Comparison of ENCODE assay signal across 8 cellular contexts in genomic region chr19:18440421-18440877, GRCh38. TPM values are rescaled to one million over a fixed set of nuclear protein-coding genes. Genes with fewer than 3 reads are reported as not detected.
A peak's percentile ranks its signal among the peaks of the same experiment; 100 is the strongest.
DNase-seq lines count a peak whose midpoint lies in the region; ATAC-seq and TF ChIP-seq lines count a peak whose summit lies in the region.

No MANE protein-coding gene starts in this region.

- H3K9me1 ChIP-seq in IMR-90 (ENCODE audit: insufficient read depth, low read length): peaks cover 12% of the 10 kb centered on the region; the same call in 1 of the 2 replicates

- no peak overlapping the region for H2BK20ac ChIP-seq in IMR-90 (ENCODE audit: low read depth, low read length)

- H3K27me3 Mint-ChIP-seq in activated CD4-positive, alpha-beta memory T cell treated with anti-CD3 and anti-CD28 coated beads, Interleukin-2, amount 10 ng/mL, durations not matched to agents 7 days and 5 days: no peaks in the 10 kb centered on the region

- no peak overlapping the region for H2BK15ac ChIP-seq in IMR-90 (ENCODE audit: low read depth, low read length)

- H3K4me2 ChIP-seq in DOHH2 (ENCODE audit: low read length) (no peak overlapping the region), IMR-90 (ENCODE audit: low read depth, low read length) (no peak overlapping the region)

- peak; percentile 25; the same call in 1 of the 2 replicates for TF ChIP-seq RAD21 in IMR-90 (IDR thresholded peaks at IDR 0.05; ENCODE audit: low read length)

- no peak overlapping the region for H2AK5ac ChIP-seq in IMR-90 (ENCODE audit: low read depth, low read length)

- H3K27me3 ChIP-seq in DOHH2 (ENCODE audit: control insufficient read depth, low read length): no peaks in the 10 kb centered on the region
- no peaks in the 10 kb centered on the region for H3K27me3 ChIP-seq in IMR-90 (ENCODE audit: control insufficient read depth, insufficient read depth, low read length)

- H4K20me1 ChIP-seq in DOHH2 (ENCODE audit: control insufficient read depth, insufficient read depth, low read depth, low read length): no peaks in the 10 kb centered on the region
- peaks cover 56% of the 10 kb centered on the region for H4K20me1 ChIP-seq in IMR-90 (ENCODE audit: insufficient read depth, low read length)

- H2AFZ ChIP-seq in IMR-90 (replicated peaks; ENCODE audit: low read length, poor library complexity): no peak overlapping the region

- peak; percentile 53 for TF ChIP-seq CTCF in DOHH2 (IDR thresholded peaks at IDR 0.05; ENCODE audit: low read depth, low read length, poor library complexity, severe bottlenecking)
- 0 out of 2 replicates have a peak, but pooled peaks have one; percentile 15 for TF ChIP-seq CTCF in IMR-90 (conservative IDR thresholded peaks at IDR 0.05; ENCODE audit: low read depth, low read length)

- in situ Hi-C loops in IMR-90 (cut with MboI; ENCODE audit: low sequenced_read_pairs): no loop called here

- no peak for TF ChIP-seq POLR2A in IMR-90 (IDR thresholded peaks at IDR 0.05; ENCODE audit: low read depth, low read length)

- no peak overlapping the region for H3K27ac ChIP-seq in DOHH2 (ENCODE audit: low read depth, low read length)
- no peak overlapping the region for H3K27ac ChIP-seq in IMR-90 (ENCODE audit: insufficient read depth, low read length)
- H3K27ac ChIP-seq in mesodermal cell (ENCODE audit: low read depth, low read length, severe bottlenecking): peak overlapping the region; percentile 97

- H3K4me3 Mint-ChIP-seq in activated CD4-positive, alpha-beta memory T cell treated with anti-CD3 and anti-CD28 coated beads, Interleukin-2, amount 10 ng/mL, durations not matched to agents 7 days and 5 days: no peak overlapping the region

- H3K36me3 ChIP-seq in DOHH2 (ENCODE audit: control insufficient read depth, low read length) (peaks cover 19% of the 10 kb centered on the region; the same call in 1 of the 2 replicates), IMR-90 (ENCODE audit: control insufficient read depth, insufficient read depth, low read length) (peaks cover 29% of the 10 kb centered on the region), mesodermal cell (ENCODE audit: control insufficient read depth, insufficient read depth, low read length) (peaks cover 36% of the 10 kb centered on the region)

- dilution Hi-C loops in IMR-90 (cut with HindIII; ENCODE audit: low sequenced_read_pairs, unreplicated experiment): no loop called here

- peaks cover 39% of the 10 kb centered on the region for H3K4me1 Mint-ChIP-seq in activated CD4-positive, alpha-beta memory T cell treated with anti-CD3 and anti-CD28 coated beads, Interleukin-2, amount 10 ng/mL, durations not matched to agents 7 days and 5 days

- no peak overlapping the region for H2BK5ac ChIP-seq in IMR-90 (ENCODE audit: low read depth, low read length, poor library complexity, severe bottlenecking)

- H4K8ac ChIP-seq in IMR-90 (ENCODE audit: low read depth in 2 of 2, low read length in 2 of 2): no peak overlapping the region

- H3K9me2 ChIP-seq in DOHH2 (replicated peaks; ENCODE audit: control insufficient read depth, low read length): no peaks in the 10 kb centered on the region

- H3K27ac Mint-ChIP-seq in activated CD4-positive, alpha-beta memory T cell treated with anti-CD3 and anti-CD28 coated beads, Interleukin-2, amount 10 ng/mL, durations not matched to agents 7 days and 5 days: peak overlapping the region; percentile 63

- H3K79me2 ChIP-seq in DOHH2 (ENCODE audit: control insufficient read depth, low read length): no peaks in the 10 kb centered on the region

- no peak for DNase-seq in IMR-90
- DNase-seq in activated CD4-positive, alpha-beta memory T cell treated with anti-CD3 and anti-CD28 coated beads, Interleukin-2, amount 10 ng/mL, durations not matched to agents 7 days and 5 days: no peak

- no peak overlapping the region for H2BK120ac ChIP-seq in IMR-90 (ENCODE audit: low read depth, low read length)

- CTCF ChIA-PET in IMR-90 (lab: Yijun Ruan, JAX): no interaction called here
- CTCF ChIA-PET in activated CD4-positive, alpha-beta memory T cell treated with anti-CD3 and anti-CD28 coated beads, Interleukin-2, amount 10 ng/mL, durations not matched to agents 7 days and 5 days (lab: Charles Lee): interaction anchor here (1.8 kb wide), 1 partner anchor 10 kb away, joined by 4 read pairs; no protein-coding TSS in a partner anchor

- no peak overlapping the region for H3K14ac ChIP-seq in IMR-90 (replicated peaks; ENCODE audit: low read depth, low read length)

- no peak overlapping the region for H3K23ac ChIP-seq in IMR-90 (ENCODE audit: low read depth, low read length)

- no peaks in the 10 kb centered on the region for H3K9me3 ChIP-seq in DOHH2 (ENCODE audit: control insufficient read depth, insufficient read depth, low read length)
- no peaks in the 10 kb centered on the region for H3K9me3 ChIP-seq in IMR-90 (ENCODE audit: control insufficient read depth, insufficient read depth, low read length)
- H3K9me3 ChIP-seq in mesodermal cell (ENCODE audit: control insufficient read depth, low read length): no peaks in the 10 kb centered on the region

- H4K5ac ChIP-seq in IMR-90 (ENCODE audit: low read depth, low read length): no peak overlapping the region

- H3K36me3 Mint-ChIP-seq in activated CD4-positive, alpha-beta memory T cell treated with anti-CD3 and anti-CD28 coated beads, Interleukin-2, amount 10 ng/mL, durations not matched to agents 7 days and 5 days (ENCODE audit: low read depth): peaks cover 40% of the 10 kb centered on the region

- ATAC-seq in IMR-90 (ENCODE audit: low read depth) (no peak), HG02840 (IDR thresholded peaks at IDR 0.05; ENCODE audit: low FRiP score, unreplicated experiment) (no peak), HG02678 (IDR thresholded peaks at IDR 0.05; ENCODE audit: unreplicated experiment) (no peak), GM19351 (IDR thresholded peaks at IDR 0.05; ENCODE audit: unreplicated experiment) (no peak), HG03469 (IDR thresholded peaks at IDR 0.05; ENCODE audit: unreplicated experiment) (no peak)

- H3K4me3 ChIP-seq in DOHH2 (ENCODE audit: low read length) (no peak overlapping the region), IMR-90 (ENCODE audit: insufficient read depth, low read depth, low read length) (no peak overlapping the region), mesodermal cell (ENCODE audit: extremely low read depth, insufficient read depth, low read length, poor library complexity, severe bottlenecking) (no peak overlapping the region)

- H2AK9ac ChIP-seq in IMR-90 (replicated peaks; ENCODE audit: low read depth, low read length, poor library complexity): no peak overlapping the region

- peaks cover 23% of the 10 kb centered on the region for H3K4me1 ChIP-seq in DOHH2 (ENCODE audit: control insufficient read depth, low read length)
- H3K4me1 ChIP-seq in IMR-90 (ENCODE audit: control insufficient read depth, insufficient read depth, low read length): peaks cover 22% of the 10 kb centered on the region; the same call in 1 of the 2 replicates
- peaks cover 35% of the 10 kb centered on the region for H3K4me1 ChIP-seq in mesodermal cell (ENCODE audit: control insufficient read depth, insufficient read depth, low read length, poor library complexity, severe bottlenecking)

- WGBS in IMR-90 (ENCODE audit: extremely low coverage in 2 of 2, insufficient read length in 1 of 2), 2 experiments: 69% methylated on average over 5 of the region's 10 CpGs; no CpG with 5 or more reads in 1 of the 2 experiments
- 89 to 90% methylated on average over 7 to 10 of the region's 10 CpGs for WGBS in mesodermal cell (ENCODE audit: insufficient coverage in 2 of 2), 2 experiments

- no TSS peak for BruUV-seq in IMR-90 (replicated peaks; lab: Mats Ljungman, UMichigan)

- no peak overlapping the region for H3K9ac ChIP-seq in IMR-90 (ENCODE audit: low read depth, low read length)

- POLR2A ChIA-PET in IMR-90 (lab: Charles Lee; ENCODE audit: unreplicated experiment): no interaction called here
- POLR2A ChIA-PET in activated CD4-positive, alpha-beta memory T cell treated with anti-CD3 and anti-CD28 coated beads, Interleukin-2, amount 10 ng/mL, durations not matched to agents 7 days and 5 days (lab: Charles Lee): interaction anchor here (0.7 to 3.3 kb wide), 4 partner anchors 11 to 149 kb away, joined by 3 to 15 read pairs (median 3); partner anchors contain the start of gene SSBP4

- H3K4ac ChIP-seq in IMR-90 (ENCODE audit: low read depth, low read length): no peak overlapping the region

- peaks cover 6% of the 10 kb centered on the region for H3K9me3 Mint-ChIP-seq in activated CD4-positive, alpha-beta memory T cell treated with anti-CD3 and anti-CD28 coated beads, Interleukin-2, amount 10 ng/mL, durations not matched to agents 7 days and 5 days

- H3K18ac ChIP-seq in IMR-90 (ENCODE audit: low read depth, low read length): no peak overlapping the region

- intact Hi-C loops in IMR-90 (cut with micrococcal nuclease): no loop called here

- H4K91ac ChIP-seq in IMR-90 (ENCODE audit: insufficient read depth, low read depth, low read length): no peak overlapping the region

- H3F3A ChIP-seq in DOHH2 (ENCODE audit: control insufficient read depth, insufficient read depth): peaks cover 12% of the 10 kb centered on the region; the same call in 1 of the 2 replicates

- no peak overlapping the region for H3K56ac ChIP-seq in IMR-90 (ENCODE audit: extremely low read depth, insufficient read depth, low read length)

- peaks cover 7 to 29% of the 10 kb centered on the region in 2 experiments; a peak in 3 of 4 replicates for H3K79me1 ChIP-seq in IMR-90 (ENCODE audit: low read depth in 1 of 2, low read length in 2 of 2)

RNA-seq across cellular contexts. Expression of gene ISYNA1, which starts 2.5 kb away (rescaled TPM):
- total RNA-seq in IMR-90 (2012; rRNA removed): 3.4 and 3.9 TPM in 2 replicates
- 24.7 and 29.4 TPM in 2 replicates for polyA plus RNA-seq in IMR-90 (2012; rRNA removed)
- 12.2 and 29.5 TPM in 2 replicates for polyA plus RNA-seq in IMR-90 (2012; cell fraction: cytosol; rRNA removed)
- 118 and 248 TPM in 2 replicates for polyA plus RNA-seq in IMR-90 (2012; cell fraction: nucleus; rRNA removed; ENCODE audit: low replicate concordance)
- 10 to 100 TPM; 16.7 to 18.0 TPM for total RNA-seq in activated CD4-positive, alpha-beta memory T cell treated with anti-CD3 and anti-CD28 coated beads, Interleukin-2, amount 10 ng/mL, durations not matched to agents 7 days and 5 days
- polyA plus RNA-seq in mesodermal cell (2013, experiment 1 of 2): 302 TPM
- polyA plus RNA-seq in mesodermal cell (2013, experiment 2 of 2): 255 TPM

RNA-seq across cellular contexts. Expression of gene SSBP4, which starts 21.3 kb away (rescaled TPM):
- total RNA-seq in IMR-90 (2012; rRNA removed): 13.3 and 14.9 TPM in 2 replicates
- 39.7 and 48.1 TPM in 2 replicates for polyA plus RNA-seq in IMR-90 (2012; rRNA removed)
- 36.0 and 75.3 TPM in 2 replicates for polyA plus RNA-seq in IMR-90 (2012; cell fraction: cytosol; rRNA removed)
- 110 and 323 TPM in 2 replicates for polyA plus RNA-seq in IMR-90 (2012; cell fraction: nucleus; rRNA removed; ENCODE audit: low replicate concordance)
- total RNA-seq in activated CD4-positive, alpha-beta memory T cell treated with anti-CD3 and anti-CD28 coated beads, Interleukin-2, amount 10 ng/mL, durations not matched to agents 7 days and 5 days: 100 to 1,000 TPM; 140 to 153 TPM
- polyA plus RNA-seq in mesodermal cell (2013, experiment 1 of 2): 89.4 TPM
- 70.1 TPM for polyA plus RNA-seq in mesodermal cell (2013, experiment 2 of 2)

RNA-seq across cellular contexts. Expression of gene LRRC25, which starts 43.0 kb away (rescaled TPM):
- total RNA-seq in IMR-90 (2012; rRNA removed): not detected in 2 replicates
- 0.03 TPM in 1 of 2 replicates, not detected in the other for polyA plus RNA-seq in IMR-90 (2012; rRNA removed)
- 0.08 and 0.09 TPM in 2 replicates for polyA plus RNA-seq in IMR-90 (2012; cell fraction: cytosol; rRNA removed)
- 0.08 TPM in 1 of 2 replicates, not detected in the other for polyA plus RNA-seq in IMR-90 (2012; cell fraction: nucleus; rRNA removed; ENCODE audit: low replicate concordance)
- not detected for total RNA-seq in activated CD4-positive, alpha-beta memory T cell treated with anti-CD3 and anti-CD28 coated beads, Interleukin-2, amount 10 ng/mL, durations not matched to agents 7 days and 5 days
- not detected for polyA plus RNA-seq in mesodermal cell (2013, experiment 1 of 2)
- polyA plus RNA-seq in mesodermal cell (2013, experiment 2 of 2): not detected

RNA-seq across cellular contexts. Expression of gene GDF15, which starts 54.5 kb away (rescaled TPM):
- total RNA-seq in IMR-90 (2012; rRNA removed): 5.6 and 10.3 TPM in 2 replicates
- polyA plus RNA-seq in IMR-90 (2012; rRNA removed): 43.5 and 49.8 TPM in 2 replicates
- 84.3 and 176 TPM in 2 replicates for polyA plus RNA-seq in IMR-90 (2012; cell fraction: cytosol; rRNA removed)
- polyA plus RNA-seq in IMR-90 (2012; cell fraction: nucleus; rRNA removed; ENCODE audit: low replicate concordance): 56.9 and 109 TPM in 2 replicates
- total RNA-seq in activated CD4-positive, alpha-beta memory T cell treated with anti-CD3 and anti-CD28 coated beads, Interleukin-2, amount 10 ng/mL, durations not matched to agents 7 days and 5 days: not detected
- 38.5 TPM for polyA plus RNA-seq in mesodermal cell (2013, experiment 1 of 2)
- polyA plus RNA-seq in mesodermal cell (2013, experiment 2 of 2): 29.4 TPM
